Comparison of ENCODE assay signal across 8 cellular contexts in genomic region chr5:22295832-22296231, GRCh38.
"Had no signal": no experiment of that assay in that cellular context is flagged by ENCODE, and none has a peak within 500 bp of the region (broad histone marks: within the 10 kb centered on the region; RNA-seq: fewer than 3 reads in every experiment).

No MANE protein-coding gene starts in this region.

- DNase-seq: H9, HCEC 1CT, KBM-7 had no signal

- H3K4me2 ChIP-seq: GM23338, KMS-11 had no signal

- H2AFZ ChIP-seq: GM23338 had no signal

- ATAC-seq: GM23338 had no signal

- H3K9ac ChIP-seq: KMS-11 had no signal

- FAIRE-seq: H1, H54, HTR-8/SVneo had no signal

- H3K27ac ChIP-seq: KMS-11 had no signal

- H3K4me3 ChIP-seq: GM23338 had no signal
